28 cellular contexts compared by ENCODE assay signal in the genomic region with DNA sequence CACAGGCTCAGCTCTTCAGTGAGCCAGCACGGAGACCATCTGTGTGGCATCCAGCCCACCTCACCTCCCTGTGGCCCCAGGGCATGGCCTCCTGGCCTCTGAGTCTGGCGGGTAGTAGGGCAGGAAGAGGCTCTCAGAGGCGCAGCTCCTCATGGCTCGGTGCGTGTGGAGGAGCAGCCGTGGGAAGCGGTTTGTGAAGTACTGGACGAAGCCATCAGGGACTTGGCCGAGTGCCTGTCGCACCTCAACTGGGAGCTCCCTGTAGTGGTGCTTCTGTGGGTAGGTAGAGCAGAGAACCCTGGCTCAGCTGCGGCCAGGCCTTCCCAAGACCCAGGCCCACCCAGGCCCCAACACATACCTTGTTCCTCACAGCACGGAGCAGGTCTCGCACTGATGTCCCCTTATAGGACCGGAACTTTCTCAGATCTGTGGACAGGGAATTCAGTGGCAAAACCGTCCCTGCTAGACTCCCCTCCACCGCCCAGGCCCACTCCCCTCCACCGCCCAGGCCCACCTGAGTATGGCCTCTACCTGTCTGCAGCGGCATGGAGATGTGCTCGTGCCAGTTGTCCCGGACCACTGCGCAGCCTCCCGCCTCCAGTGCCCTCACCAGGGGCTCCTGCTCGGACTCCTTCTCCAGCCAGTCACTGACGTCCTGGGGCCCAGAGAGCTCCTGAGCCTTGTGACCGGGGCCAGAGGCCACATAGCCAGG. TPM values are rescaled to one million over a fixed set of nuclear protein-coding genes. Genes with fewer than 3 reads are reported as not detected.
"Had no signal": no experiment of that assay in that cellular context is flagged by ENCODE, and none has a peak within 500 bp of the region (broad histone marks: within the 10 kb centered on the region; RNA-seq: fewer than 3 reads in every experiment).

No MANE protein-coding gene starts in this region.

- H3K27ac ChIP-seq: adrenal gland, brain microvascular endothelial cell, coronary artery, dorsolateral prefrontal cortex, heart right ventricle, parathyroid adenoma, psoas muscle, testis, uterus, VCaP had no signal

- H3K9me3 Mint-ChIP-seq: activated naive CD4-positive, alpha-beta T cell treated with anti-CD3 and anti-CD28 coated beads for 36 hours; activated naive CD8-positive, alpha-beta T cell treated with anti-CD3 and anti-CD28 coated beads for 36 hours; mesothelial cell of epicardium; naive B cell had no signal

- H3K9ac ChIP-seq: parathyroid adenoma had no signal

- H3K9me3 ChIP-seq: adrenal gland, heart right ventricle, psoas muscle, testis, uterus had no signal

- DNase-seq: activated CD4-positive, alpha-beta T cell treated with anti-CD3 and anti-CD28 coated beads for 48 hours; activated CD4-positive, alpha-beta T cell treated with anti-CD3 and anti-CD28 coated beads, Interleukin-2, amount 50 U/mL, for 48 hours; activated CD8-positive, alpha-beta memory T cell treated with anti-CD3 and anti-CD28 coated beads for 24 hours; activated effector memory CD4-positive, alpha-beta T cell treated with anti-CD3 and anti-CD28 coated beads, Interleukin-2, amount 50 U/mL, for 16 hours; activated naive CD4-positive, alpha-beta T cell treated with anti-CD3 and anti-CD28 coated beads for 36 hours; activated naive CD8-positive, alpha-beta T cell treated with anti-CD3 and anti-CD28 coated beads for 36 hours; adrenal gland; brain microvascular endothelial cell; dorsolateral prefrontal cortex; effector memory CD4-positive, alpha-beta T cell; heart right ventricle; naive B cell; nucleus accumbens; psoas muscle; stimulated activated naive CD4-positive, alpha-beta T cell; testis; trophoblast cell; uterus had no signal

- H3K4me3 Mint-ChIP-seq: activated naive CD4-positive, alpha-beta T cell treated with anti-CD3 and anti-CD28 coated beads for 36 hours; activated naive CD8-positive, alpha-beta T cell treated with anti-CD3 and anti-CD28 coated beads for 36 hours; mesothelial cell of epicardium; naive B cell had no signal

- H3K36me3 ChIP-seq: uterus had no signal

- H3K27me3 ChIP-seq: adrenal gland, brain microvascular endothelial cell, dorsolateral prefrontal cortex, heart right ventricle, testis, uterus had no signal

- H2AFZ ChIP-seq: parathyroid adenoma had no signal

- H3K79me2 ChIP-seq: parathyroid adenoma had no signal

- H3K27ac Mint-ChIP-seq: activated naive CD4-positive, alpha-beta T cell treated with anti-CD3 and anti-CD28 coated beads for 36 hours; activated naive CD8-positive, alpha-beta T cell treated with anti-CD3 and anti-CD28 coated beads for 36 hours; mesothelial cell of epicardium; naive B cell had no signal

- H3K4me1 ChIP-seq: psoas muscle, testis, uterus had no signal

- H3K4me3 ChIP-seq: adrenal gland, coronary artery, dorsolateral prefrontal cortex, heart right ventricle, psoas muscle, testis, uterus had no signal

- ATAC-seq: activated CD4-positive, CD25-positive, alpha-beta regulatory T cell treated with anti-CD3 and anti-CD28 coated beads, Interleukin-2, amount 50 U/mL, for 24 hours; heart right ventricle had no signal

RNA-seq across cellular contexts. Expression of a gene that starts 22.1 kb away (rescaled TPM):
- total RNA-seq: activated naive CD4-positive, alpha-beta T cell treated with anti-CD3 and anti-CD28 coated beads for 36 hours; activated naive CD8-positive, alpha-beta T cell treated with anti-CD3 and anti-CD28 coated beads for 36 hours; astrocyte; cardiac septum; glomerular endothelial cell; kidney epithelial cell had no signal
- polyA plus RNA-seq: heart right ventricle, neural cell had no signal
